In the genomic region with DNA sequence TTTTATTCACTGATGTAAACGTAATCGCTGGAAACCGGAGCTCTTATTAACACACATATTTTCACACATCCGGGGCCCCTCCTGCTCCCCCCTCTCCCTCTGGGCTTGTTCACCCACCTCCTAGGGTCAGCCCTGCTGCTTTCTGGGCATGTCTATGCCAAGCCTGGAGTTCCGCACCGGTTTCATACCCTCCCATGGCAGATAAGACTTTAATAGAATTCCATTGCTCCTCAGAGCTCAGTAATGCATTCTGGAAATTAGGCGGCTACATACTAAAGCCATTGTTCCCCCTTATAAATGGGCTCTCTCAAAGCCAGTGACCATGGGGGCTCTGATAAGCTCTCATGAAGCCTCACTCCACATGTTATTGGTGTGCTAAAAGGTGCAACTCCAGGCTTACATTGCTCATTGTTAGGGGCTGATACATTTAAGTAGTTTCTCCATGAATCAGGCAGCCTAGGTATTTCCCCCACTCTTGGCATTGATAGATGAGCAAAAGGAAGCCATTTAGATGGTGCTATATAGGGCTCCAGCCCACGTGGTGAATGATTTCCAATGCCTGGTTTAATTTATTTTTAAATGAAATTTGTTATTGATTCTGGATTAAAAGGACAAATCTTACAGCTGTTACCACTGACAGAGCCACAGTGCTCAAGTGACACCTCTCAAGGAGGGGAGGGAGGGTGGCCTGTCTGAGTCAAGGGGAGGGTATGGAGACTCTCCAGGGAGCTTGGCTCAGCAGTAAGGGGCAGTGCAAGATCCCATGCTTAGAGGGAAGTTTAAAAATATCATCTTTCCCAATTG, we compare ENCODE assay signal across 24 cellular contexts. TPM values are rescaled to one million over a fixed set of nuclear protein-coding genes. Genes with fewer than 3 reads are reported as not detected.
DNase-seq lines count a peak whose midpoint lies in the region; ATAC-seq, FAIRE-seq and TF ChIP-seq lines count a peak whose summit lies in the region.
"Had no signal": no experiment of that assay in that cellular context is flagged by ENCODE, and none has a peak within 500 bp of the region (broad histone marks: within the 10 kb centered on the region; RNA-seq: fewer than 3 reads in every experiment).

No MANE protein-coding gene starts in this region.

- peaks cover 65% of the 10 kb centered on the region for H3K4me1 Mint-ChIP-seq in brain
- H3K4me1 Mint-ChIP-seq in type B pancreatic cell (ENCODE audit: unreplicated experiment): peaks cover 10% of the 10 kb centered on the region

- no peaks in the 10 kb centered on the region for H3F3A ChIP-seq in neural cell (ENCODE audit: insufficient read depth, low read length, poor library complexity, severe bottlenecking)

- H3K27ac Mint-ChIP-seq in brain (peak overlapping the region in 4 of 5 experiments; percentile 22 to 96 (median 82)), type B pancreatic cell (no peak overlapping the region)
- H3K27ac Mint-ChIP-seq: activated naive CD8-positive, alpha-beta T cell; memory B cell; nephron had no signal

- no peak overlapping the region for H3K27ac ChIP-seq in HEK293 (ENCODE audit: extremely low read depth, low read depth, low read length)
- H3K27ac ChIP-seq in neural cell (ENCODE audit: low read length): peak overlapping the region; percentile 42
- H3K27ac ChIP-seq: cardiac muscle cell had no signal

- CTCF ChIA-PET in HEK293 (lab: Yijun Ruan, JAX): interaction anchor here (1.7 kb wide), 1 partner anchor 334 kb away, joined by 9 read pairs; no protein-coding TSS in a partner anchor

- POLR2A ChIA-PET in HEK293 (lab: Yijun Ruan, JAX): no interaction called here

- no peaks in the 10 kb centered on the region for H4K20me1 ChIP-seq in neural cell (ENCODE audit: insufficient read depth)

- no peak overlapping the region for H3K9ac ChIP-seq in neural cell (ENCODE audit: low read length)

- no peaks in the 10 kb centered on the region for H3K27me3 ChIP-seq in neural cell (ENCODE audit: insufficient read depth, low read depth, low read length)
- H3K27me3 ChIP-seq: cardiac muscle cell had no signal

- H3K4me3 Mint-ChIP-seq in brain: peak overlapping the region in 3 of 5 experiments; percentile 31 to 75 (median 74)
- no peak overlapping the region for H3K4me3 Mint-ChIP-seq in type B pancreatic cell
- H3K4me3 Mint-ChIP-seq: activated naive CD8-positive, alpha-beta T cell; memory B cell; nephron had no signal

- TF ChIP-seq CTCF in HEK293 (tag by site-specific recombination; IDR thresholded peaks at IDR 0.05): no peak
- TF ChIP-seq CTCF in brain (conservative IDR thresholded peaks at IDR 0.05): no peak
- TF ChIP-seq CTCF in neural cell (IDR thresholded peaks at IDR 0.05; ENCODE audit: poor library complexity, severe bottlenecking): no peak
- no peak for TF ChIP-seq CTCF in D721Med (IDR thresholded peaks at IDR 0.05; ENCODE audit: insufficient read depth, missing control alignments)
- no peak for TF ChIP-seq CTCF in type B pancreatic cell (conservative IDR thresholded peaks at IDR 0.05)

- H3K4me2 ChIP-seq in neural cell (ENCODE audit: low read length): no peak overlapping the region

- H3K9me2 ChIP-seq in neural cell (ENCODE audit: insufficient read depth, low read length): no peaks in the 10 kb centered on the region

- ATAC-seq in activated CD4-positive, CD25-positive, alpha-beta regulatory T cell treated with anti-CD3 and anti-CD28 coated beads, Interleukin-2, amount 50 U/mL, for 24 hours: peak; percentile 60 to 78
- ATAC-seq: esophagus mucosa had no signal

- no peaks in the 10 kb centered on the region for H3K79me2 ChIP-seq in neural cell (replicated peaks; ENCODE audit: insufficient read depth, low read length)

- H2AFZ ChIP-seq in neural cell (ENCODE audit: low read depth, low read length): no peak overlapping the region

- no peaks in the 10 kb centered on the region for H3K9me3 ChIP-seq in HEK293 (ENCODE audit: control insufficient read depth, insufficient read depth, low read depth, low read length)
- no peaks in the 10 kb centered on the region for H3K9me3 ChIP-seq in neural cell (ENCODE audit: low read length)

- DNase-seq in activated CD4-positive, CD25-positive, alpha-beta regulatory T cell treated with anti-CD3 and anti-CD28 coated beads, Interleukin-2, amount 50 U/mL, for 72 hours: no peak
- DNase-seq in D721Med (ENCODE audit: insufficient read length, low spot score): no peak
- DNase-seq in SKM-1 (lab: John Stamatoyannopoulos, UW; ENCODE audit: unreplicated experiment): no peak
- DNase-seq in type B pancreatic cell (ENCODE audit: extremely low spot score, unreplicated experiment): no peak
- DNase-seq: C1 segment of cervical spinal cord; DMS 273 treated with DMSO at 0.1 percent for 48 hours; dorsolateral prefrontal cortex; head of caudate nucleus; Karpas-422; NCI-H1105 treated with DMSO at 0.1 percent for 48 hours; NCI-H524 treated with DMSO at 0.1 percent for 48 hours; SHP77 treated with DMSO at 0.1 percent for 48 hours; stimulated activated CD4-positive, alpha-beta T cell treated with anti-CD3 and anti-CD28 coated beads, Interleukin-12 subunit alpha, Interleukin-12 subunit beta, amount 100 ng/mL, for 4 hours; T-helper 9 cell had no signal

- no peaks in the 10 kb centered on the region for H3K36me3 Mint-ChIP-seq in brain
- H3K36me3 Mint-ChIP-seq in type B pancreatic cell: no peaks in the 10 kb centered on the region
- H3K36me3 Mint-ChIP-seq: activated naive CD8-positive, alpha-beta T cell had no signal

- no peak for TF ChIP-seq RAD21 in neural cell (conservative IDR thresholded peaks at IDR 0.05)

- H3K4me3 ChIP-seq in HEK293 (ENCODE audit: low read depth, low read length) (no peak overlapping the region), neural cell (ENCODE audit: low read length) (no peak overlapping the region)
- H3K4me3 ChIP-seq: cardiac muscle cell had no signal

- TF ChIP-seq EP300 in neural cell (conservative IDR thresholded peaks at IDR 0.05; ENCODE audit: poor library complexity, severe bottlenecking): no peak

- peaks cover 0 to 6% (median under 1%) of the 10 kb centered on the region in 5 experiments for H3K9me3 Mint-ChIP-seq in brain
- H3K9me3 Mint-ChIP-seq in type B pancreatic cell: no peaks in the 10 kb centered on the region
- H3K9me3 Mint-ChIP-seq: nephron had no signal

- no peaks in the 10 kb centered on the region; the same call in 1 of the 2 replicates for H3K4me1 ChIP-seq in HEK293 (ENCODE audit: control insufficient read depth, insufficient read depth, low read length)

- no peak for FAIRE-seq in D721Med (lab: Jason Lieb, UNC)
- FAIRE-seq: A204.1 had no signal

- peaks cover 17% of the 10 kb centered on the region for H3K27me3 Mint-ChIP-seq in brain
- peaks cover 34% of the 10 kb centered on the region for H3K27me3 Mint-ChIP-seq in type B pancreatic cell

- H3K36me3 ChIP-seq in HEK293 (ENCODE audit: control insufficient read depth in 2 of 2, insufficient read depth in 1 of 2, low read length in 2 of 2) (no peaks in the 10 kb centered on the region), neural cell (ENCODE audit: insufficient read depth, low read length) (no peaks in the 10 kb centered on the region)
- H3K36me3 ChIP-seq: cardiac muscle cell had no signal

TF ChIP-seq in HEK293, 187 proteins besides CTCF, POLR2A, EP300 and RAD21:
- TF ChIP-seq ZBTB48 (tag by site-specific recombination; IDR thresholded peaks at IDR 0.05): 0 out of 2 replicates have a peak, but pooled peaks have one; percentile 19
- TF ChIP-seq, protein P1, sequence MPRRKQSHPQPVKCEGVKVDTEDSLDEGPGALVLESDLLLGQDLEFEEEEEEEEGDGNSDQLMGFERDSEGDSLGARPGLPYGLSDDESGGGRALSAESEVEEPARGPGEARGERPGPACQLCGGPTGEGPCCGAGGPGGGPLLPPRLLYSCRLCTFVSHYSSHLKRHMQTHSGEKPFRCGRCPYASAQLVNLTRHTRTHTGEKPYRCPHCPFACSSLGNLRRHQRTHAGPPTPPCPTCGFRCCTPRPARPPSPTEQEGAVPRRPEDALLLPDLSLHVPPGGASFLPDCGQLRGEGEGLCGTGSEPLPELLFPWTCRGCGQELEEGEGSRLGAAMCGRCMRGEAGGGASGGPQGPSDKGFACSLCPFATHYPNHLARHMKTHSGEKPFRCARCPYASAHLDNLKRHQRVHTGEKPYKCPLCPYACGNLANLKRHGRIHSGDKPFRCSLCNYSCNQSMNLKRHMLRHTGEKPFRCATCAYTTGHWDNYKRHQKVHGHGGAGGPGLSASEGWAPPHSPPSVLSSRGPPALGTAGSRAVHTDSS (tag by site-specific recombination; IDR thresholded peaks at IDR 0.05): no peak

TF ChIP-seq in neural cell, 6 proteins besides CTCF, POLR2A, EP300 and RAD21 (continues in another document):
- TF ChIP-seq MXI1 (conservative IDR thresholded peaks at IDR 0.05; ENCODE audit: poor library complexity, severe bottlenecking): no peak
- no peak for TF ChIP-seq SMC3 (conservative IDR thresholded peaks at IDR 0.05; ENCODE audit: poor library complexity)
- TF ChIP-seq TAF1 (IDR thresholded peaks at IDR 0.05; ENCODE audit: low read depth): no peak
- no peak for TF ChIP-seq POLR2AphosphoS5 (IDR thresholded peaks at IDR 0.05)
- TF ChIP-seq EZH2 (IDR thresholded peaks at IDR 0.05; ENCODE audit: borderline replicate concordance, insufficient read depth, low read length, poor library complexity, severe bottlenecking): no peak

RNA-seq across cellular contexts. Expression of a gene that starts 4.4 kb away (rescaled TPM):
- polyA plus RNA-seq in brain (ENCODE audit: insufficient read depth, low read depth, low replicate concordance): 46.5 TPM
- 21.5 and 22.1 TPM in 2 replicates for polyA plus RNA-seq in neural cell
- 11.7 and 13.4 TPM in 2 replicates for polyA minus RNA-seq in neural cell
- total RNA-seq in type B pancreatic cell (ENCODE audit: low replicate concordance): 11.4 and 11.6 TPM in 2 replicates
